In the genomic region with DNA sequence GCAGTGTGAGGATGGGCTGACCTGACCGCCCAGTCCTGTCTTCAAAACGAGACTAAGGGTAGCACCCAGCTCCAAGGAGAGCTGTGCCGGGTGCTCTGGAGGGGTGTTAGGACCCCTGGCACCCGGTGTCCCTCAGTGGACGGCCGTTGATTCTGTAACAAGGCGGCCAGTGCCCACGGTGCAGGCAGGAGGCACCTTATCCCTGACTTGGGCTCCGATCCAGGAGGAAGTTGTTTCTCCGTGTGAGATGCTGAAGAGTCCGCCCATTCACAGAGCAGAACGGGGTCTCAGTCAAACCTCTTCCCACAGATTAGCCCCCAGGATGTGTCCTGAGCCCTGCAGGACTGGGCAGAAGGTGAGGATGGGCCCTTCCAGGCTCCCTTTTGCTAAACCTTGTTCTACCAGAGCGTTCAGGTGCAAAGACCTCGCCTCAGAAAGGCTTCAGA, we compare ENCODE assay signal across 20 cellular contexts.
DNase-seq lines count a peak whose midpoint lies in the region; ATAC-seq and TF ChIP-seq lines count a peak whose summit lies in the region.
"Had no signal": no experiment of that assay in that cellular context is flagged by ENCODE, and none has a peak within 500 bp of the region (broad histone marks: within the 10 kb centered on the region; RNA-seq: fewer than 3 reads in every experiment).

No MANE protein-coding gene starts in this region.

- POLR2A ChIA-PET in activated CD4-positive, alpha-beta T cell treated with anti-CD3 and anti-CD28 coated beads, Interleukin-2, amount 10 ng/mL, durations not matched to agents 7 days and 5 days (lab: Charles Lee): interaction anchor here (0.6 kb wide), 1 partner anchor 654 kb away, joined by 3 read pairs; no protein-coding TSS in a partner anchor

- CTCF ChIA-PET in activated CD4-positive, alpha-beta T cell treated with anti-CD3 and anti-CD28 coated beads, Interleukin-2, amount 10 ng/mL, durations not matched to agents 7 days and 5 days (lab: Charles Lee): interaction anchor here (1.4 kb wide), 1 partner anchor 121 kb away, joined by 3 read pairs; no protein-coding TSS in a partner anchor

- peaks cover 76% of the 10 kb centered on the region for H3K4me1 Mint-ChIP-seq in activated CD4-positive, alpha-beta T cell treated with anti-CD3 and anti-CD28 coated beads, Interleukin-2, amount 10 ng/mL, durations not matched to agents 7 days and 5 days

- TF ChIP-seq POLR2A in spleen (IDR thresholded peaks at IDR 0.05): no peak

- H3K9me3 Mint-ChIP-seq in activated CD4-positive, alpha-beta T cell treated with anti-CD3 and anti-CD28 coated beads, Interleukin-2, amount 10 ng/mL, durations not matched to agents 7 days and 5 days: no peaks in the 10 kb centered on the region
- H3K9me3 Mint-ChIP-seq: dendritic cell treated with granulocyte-macrophage colony-stimulating factor and Interleukin-4, amounts not matched to agents 40 ng/mL and 50 ng/mL, for 4 days; stimulated activated effector memory CD8-positive, alpha-beta T cell treated with anti-CD3 and anti-CD28 coated beads, Interleukin-12 subunit alpha, Interleukin-12 subunit beta, amount 100 ng/mL, for 72 hours had no signal

- H3K36me3 ChIP-seq in KOPT-K1 (ENCODE audit: insufficient read depth, low read length) (no peaks in the 10 kb centered on the region), colonic mucosa (no peaks in the 10 kb centered on the region), spleen (peaks cover 0 to 11% (median 0%) of the 10 kb centered on the region in 6 donors)
- H3K36me3 ChIP-seq: prostate gland had no signal

- H3K4me3 ChIP-seq in colonic mucosa (no peak overlapping the region), spleen (no peak overlapping the region)
- H3K4me3 ChIP-seq: body of pancreas, prostate gland had no signal

- intact Hi-C loops in colonic mucosa (cut with DNase I) (no loop called here), spleen (cut with DNase I; ENCODE audit: low total_unique reads) (no loop called here)

- no peak overlapping the region for H3K27ac Mint-ChIP-seq in activated CD4-positive, alpha-beta T cell treated with anti-CD3 and anti-CD28 coated beads, Interleukin-2, amount 10 ng/mL, durations not matched to agents 7 days and 5 days
- H3K27ac Mint-ChIP-seq: dendritic cell treated with granulocyte-macrophage colony-stimulating factor and Interleukin-4, amounts not matched to agents 40 ng/mL and 50 ng/mL, for 4 days; stimulated activated effector memory CD8-positive, alpha-beta T cell treated with anti-CD3 and anti-CD28 coated beads, Interleukin-12 subunit alpha, Interleukin-12 subunit beta, amount 100 ng/mL, for 72 hours had no signal

- H3K27me3 Mint-ChIP-seq in activated CD4-positive, alpha-beta T cell treated with anti-CD3 and anti-CD28 coated beads, Interleukin-2, amount 10 ng/mL, durations not matched to agents 7 days and 5 days: no peaks in the 10 kb centered on the region

- peaks cover 3% of the 10 kb centered on the region for H3K36me3 Mint-ChIP-seq in activated CD4-positive, alpha-beta T cell treated with anti-CD3 and anti-CD28 coated beads, Interleukin-2, amount 10 ng/mL, durations not matched to agents 7 days and 5 days (ENCODE audit: low read depth)

- no peaks in the 10 kb centered on the region for H3K27me3 ChIP-seq in colonic mucosa
- H3K27me3 ChIP-seq in spleen (replicated peaks in 1 of 7): no peaks in the 10 kb centered on the region
- H3K27me3 ChIP-seq: body of pancreas had no signal

- H3K4me1 ChIP-seq in colonic mucosa (no peaks in the 10 kb centered on the region), spleen (peaks cover 16 to 67% (median 44%) of the 10 kb centered on the region in 6 donors)
- H3K4me1 ChIP-seq: body of pancreas, prostate gland had no signal

- peak; percentile 4 for DNase-seq in activated CD4-positive, alpha-beta T cell treated with anti-CD3 and anti-CD28 coated beads, Interleukin-2, amount 10 ng/mL, durations not matched to agents 7 days and 5 days
- DNase-seq in activated CD4-positive, alpha-beta T cell treated with anti-CD3 and anti-CD28 coated beads for 48 hours: no peak
- DNase-seq in colonic mucosa (peak; percentile 10), spleen (peak; percentile 63), midbrain (lab: John Stamatoyannopoulos, UW) (no peak)
- DNase-seq: activated gamma-delta T cell treated with Interleukin-2 at 50 U/mL for 16 hours, DMS79, GOT3, NCI-H1930, NCI-H510A treated with DMSO at 0.1 percent for 48 hours, SHP77 treated with DMSO at 0.1 percent for 48 hours, trophoblast cell had no signal

- WGBS in spleen, 5 donors: 86 to 96% (median 88%) methylated on average over 3 to 14 of the region's 14 CpGs

- peak overlapping the region; percentile 74 for H3K27ac ChIP-seq in KOPT-K1 (ENCODE audit: low read depth, low read length, poor library complexity, severe bottlenecking)
- H3K27ac ChIP-seq in colonic mucosa: no peak overlapping the region
- H3K27ac ChIP-seq in spleen: peak overlapping the region in 3 of 8 donors; percentile 49 to 71 (median 59)
- H3K27ac ChIP-seq: body of pancreas, prostate gland had no signal

- ATAC-seq in HG02973 (IDR thresholded peaks at IDR 0.05; ENCODE audit: unreplicated experiment) (no peak), HG03139 (IDR thresholded peaks at IDR 0.05; ENCODE audit: unreplicated experiment) (no peak)
- ATAC-seq: body of pancreas; esophagus mucosa; stimulated activated effector memory CD8-positive, alpha-beta T cell treated with anti-CD3 and anti-CD28 coated beads, Interleukin-12 subunit alpha, Interleukin-12 subunit beta, amount 100 ng/mL, for 72 hours had no signal

- TF ChIP-seq CTCF in colonic mucosa (IDR thresholded peaks at IDR 0.05) (no peak), spleen (IDR thresholded peaks at IDR 0.05 in 8 of 11, conservative IDR thresholded peaks at IDR 0.05 in 3 of 11) (no peak)

- H3K4me3 Mint-ChIP-seq in activated CD4-positive, alpha-beta T cell treated with anti-CD3 and anti-CD28 coated beads, Interleukin-2, amount 10 ng/mL, durations not matched to agents 7 days and 5 days: no peak overlapping the region
- H3K4me3 Mint-ChIP-seq: dendritic cell treated with granulocyte-macrophage colony-stimulating factor and Interleukin-4, amounts not matched to agents 40 ng/mL and 50 ng/mL, for 4 days; stimulated activated effector memory CD8-positive, alpha-beta T cell treated with anti-CD3 and anti-CD28 coated beads, Interleukin-12 subunit alpha, Interleukin-12 subunit beta, amount 100 ng/mL, for 72 hours had no signal

- H3K9me3 ChIP-seq in KOPT-K1 (ENCODE audit: insufficient read depth, low read length, poor library complexity, severe bottlenecking): no peaks in the 10 kb centered on the region
- H3K9me3 ChIP-seq in colonic mucosa: no peaks in the 10 kb centered on the region
- no peaks in the 10 kb centered on the region for H3K9me3 ChIP-seq in spleen
- H3K9me3 ChIP-seq: body of pancreas, prostate gland had no signal

- no peak overlapping the region for H3K9ac ChIP-seq in colonic mucosa (ENCODE audit: low read depth in 2 of 2, low read length in 2 of 2)

Comparison
In these comparisons a context has a peak if more than half of its experiments do, and no peak if none do; other contexts are left out.
1. DNase-seq: peak in activated CD4-positive, alpha-beta T cell treated with anti-CD3 and anti-CD28 coated beads, Interleukin-2, amount 10 ng/mL, durations not matched to agents 7 days and 5 days (single experiment), colonic mucosa (single experiment) and spleen (single experiment); none in activated CD4-positive, alpha-beta T cell treated with anti-CD3 and anti-CD28 coated beads for 48 hours (single experiment) and midbrain (single experiment).